Comparison of ENCODE assay signal across 7 cellular contexts in the genomic region with DNA sequence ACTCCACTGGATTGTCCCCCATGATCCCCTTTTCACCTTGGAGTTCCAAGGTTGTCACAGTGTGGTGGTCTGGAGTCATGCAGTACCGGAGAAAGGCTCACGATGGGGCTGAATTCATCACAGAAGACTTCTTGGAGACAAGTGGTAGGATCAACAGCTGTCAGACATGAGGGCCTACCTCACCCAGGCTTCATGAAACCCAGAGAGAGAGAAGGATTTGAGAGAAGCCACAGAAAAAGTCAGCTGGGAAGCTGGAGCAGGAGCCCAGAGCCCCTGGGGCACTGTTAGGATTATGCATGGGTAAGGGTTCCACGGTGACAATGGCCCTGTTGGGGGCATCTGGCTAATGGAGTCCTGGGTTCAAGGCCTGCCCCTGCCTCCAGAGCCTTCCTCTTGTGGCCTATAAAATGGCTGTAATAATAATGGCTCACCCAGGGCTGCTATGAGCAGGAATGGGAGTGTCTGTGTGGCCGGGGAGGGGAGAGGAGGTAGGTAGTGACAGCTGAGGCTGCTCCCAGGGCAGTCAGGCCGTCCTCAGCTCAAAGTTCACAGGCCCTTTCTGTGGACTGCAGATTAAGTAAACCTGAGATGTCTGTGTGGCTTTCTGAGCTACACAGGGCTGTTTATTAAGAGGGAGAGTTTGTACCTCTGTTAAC. TPM values are rescaled to one million over a fixed set of nuclear protein-coding genes. Genes with fewer than 3 reads are reported as not detected.
DNase-seq lines count a peak whose midpoint lies in the region; ATAC-seq, FAIRE-seq and TF ChIP-seq lines count a peak whose summit lies in the region.

No MANE protein-coding gene starts in this region.

- peak; percentile 54 for TF ChIP-seq CTCF in GM13977 (IDR thresholded peaks at IDR 0.05; ENCODE audit: extremely low read depth, insufficient read depth, missing control alignments)
- TF ChIP-seq CTCF in NB4 (IDR thresholded peaks at IDR 0.05; ENCODE audit: low read depth, low read length), result peak; percentile 45
- TF ChIP-seq CTCF in neural progenitor cell (IDR thresholded peaks at IDR 0.05), result peak; percentile 7

- H4K20me1 ChIP-seq in neural progenitor cell (ENCODE audit: low read depth), result no peaks in the 10 kb centered on the region

- peaks cover 21% of the 10 kb centered on the region for H3F3A ChIP-seq in neural progenitor cell (ENCODE audit: low read depth)

- H3K4me3 Mint-ChIP-seq in activated CD4-positive, alpha-beta memory T cell treated with anti-CD3 and anti-CD28 coated beads, Interleukin-2, amount 10 ng/mL, durations not matched to agents 7 days and 5 days, result peak overlapping the region; percentile 81
- H3K4me3 Mint-ChIP-seq in neural progenitor cell, result peak overlapping the region; percentile 77

- H3K79me2 ChIP-seq in neural progenitor cell (ENCODE audit: low read depth), result no peaks in the 10 kb centered on the region

- peak; percentile 36 for ATAC-seq in HG02588 (IDR thresholded peaks at IDR 0.05; ENCODE audit: unreplicated experiment)

- H3K9ac ChIP-seq in neural progenitor cell, result no peak overlapping the region

- H3K4me1 Mint-ChIP-seq in activated CD4-positive, alpha-beta memory T cell treated with anti-CD3 and anti-CD28 coated beads, Interleukin-2, amount 10 ng/mL, durations not matched to agents 7 days and 5 days, result peaks cover 56% of the 10 kb centered on the region
- peaks cover 6% of the 10 kb centered on the region for H3K4me1 Mint-ChIP-seq in neural progenitor cell

- peak; percentile 75 for DNase-seq in GM13977 (ENCODE audit: low spot score)
- peak; percentile 83 for DNase-seq in NB4 (ENCODE audit: low read depth)
- DNase-seq in activated CD4-positive, alpha-beta memory T cell treated with anti-CD3 and anti-CD28 coated beads, Interleukin-2, amount 10 ng/mL, durations not matched to agents 7 days and 5 days, result peak; percentile 69
- DNase-seq in erythroblast (lab: John Stamatoyannopoulos, UW), result peak; percentile 37 to 65
- peak; percentile 36 for DNase-seq in neural progenitor cell (ENCODE audit: low spot score)
- no peak for DNase-seq in RCC 7860 (ENCODE audit: low spot score)

- H3K4me1 ChIP-seq in neural progenitor cell, result no peaks in the 10 kb centered on the region

- H3K27me3 ChIP-seq in neural progenitor cell, result peaks cover 33% of the 10 kb centered on the region

- H3K36me3 Mint-ChIP-seq in activated CD4-positive, alpha-beta memory T cell treated with anti-CD3 and anti-CD28 coated beads, Interleukin-2, amount 10 ng/mL, durations not matched to agents 7 days and 5 days (ENCODE audit: low read depth), result peaks cover 29% of the 10 kb centered on the region
- H3K36me3 Mint-ChIP-seq in neural progenitor cell, result no peaks in the 10 kb centered on the region

- FAIRE-seq in RCC 7860 (lab: Jason Lieb, UNC), result no peak

- TF ChIP-seq POLR2A in NB4 (IDR thresholded peaks at IDR 0.05; ENCODE audit: extremely low read depth, insufficient read length) (no peak), erythroblast (IDR thresholded peaks at IDR 0.05; ENCODE audit: low read length) (no peak)

- H3K4me3 ChIP-seq in NB4 (ENCODE audit: low read depth, low read length) (peak overlapping the region; percentile 82), neural progenitor cell (peak overlapping the region; percentile 48)

- no peaks in the 10 kb centered on the region for H3K27me3 Mint-ChIP-seq in activated CD4-positive, alpha-beta memory T cell treated with anti-CD3 and anti-CD28 coated beads, Interleukin-2, amount 10 ng/mL, durations not matched to agents 7 days and 5 days
- H3K27me3 Mint-ChIP-seq in neural progenitor cell (ENCODE audit: insufficient read depth, low read depth), result peaks cover 26% of the 10 kb centered on the region

- H3K4me2 ChIP-seq in neural progenitor cell, result peak overlapping the region; percentile 75

- in situ Hi-C loops in GM13977 (cut with MboI; ENCODE audit: low pct_unique_long_range_greater_than_20kb, low sequenced_read_pairs, unreplicated experiment), result no loop called here

- POLR2A ChIA-PET in activated CD4-positive, alpha-beta memory T cell treated with anti-CD3 and anti-CD28 coated beads, Interleukin-2, amount 10 ng/mL, durations not matched to agents 7 days and 5 days (lab: Charles Lee), result interaction anchor here (0.7 to 7.4 kb wide), 21 partner anchors 11 to 214 kb away, joined by 3 to 221 read pairs (median 8); a partner anchor contains a TSS

- H2AFZ ChIP-seq in neural progenitor cell (replicated peaks), result peak overlapping the region; percentile 85

- H3K27ac Mint-ChIP-seq in activated CD4-positive, alpha-beta memory T cell treated with anti-CD3 and anti-CD28 coated beads, Interleukin-2, amount 10 ng/mL, durations not matched to agents 7 days and 5 days, result peak overlapping the region; percentile 90
- no peak overlapping the region for H3K27ac Mint-ChIP-seq in neural progenitor cell

- no peaks in the 10 kb centered on the region for H3K36me3 ChIP-seq in neural progenitor cell

- H3K9me3 ChIP-seq in neural progenitor cell (ENCODE audit: low read depth), result no peaks in the 10 kb centered on the region

- CTCF ChIA-PET in activated CD4-positive, alpha-beta memory T cell treated with anti-CD3 and anti-CD28 coated beads, Interleukin-2, amount 10 ng/mL, durations not matched to agents 7 days and 5 days (lab: Charles Lee), result interaction anchor here (0.6 to 6.7 kb wide), 19 partner anchors 9 to 674 kb away, joined by 3 to 61 read pairs (median 5); a partner anchor contains a TSS

- no peak overlapping the region for H3K27ac ChIP-seq in neural progenitor cell

- no peaks in the 10 kb centered on the region for H3K9me3 Mint-ChIP-seq in activated CD4-positive, alpha-beta memory T cell treated with anti-CD3 and anti-CD28 coated beads, Interleukin-2, amount 10 ng/mL, durations not matched to agents 7 days and 5 days
- no peaks in the 10 kb centered on the region for H3K9me3 Mint-ChIP-seq in neural progenitor cell

RNA-seq across cellular contexts. Expression of a gene that starts 0.9 kb away (rescaled TPM):
- total RNA-seq in activated CD4-positive, alpha-beta memory T cell treated with anti-CD3 and anti-CD28 coated beads, Interleukin-2, amount 10 ng/mL, durations not matched to agents 7 days and 5 days, result 100 to 1,000 TPM in 1 of 2 experiments, 10 to 100 TPM in 1; 99.4 to 101 TPM
- 0.17 and 2.7 TPM in 2 replicates for total RNA-seq in neural progenitor cell (ENCODE audit: low replicate concordance)

Comparison
In these comparisons a context has a peak if more than half of its experiments do, and no peak if none do; other contexts are left out.
1. RNA of a gene that starts 0.9 kb away (total RNA-seq): 99.4 to 101 TPM in activated CD4-positive, alpha-beta memory T cell treated with anti-CD3 and anti-CD28 coated beads, Interleukin-2, amount 10 ng/mL, durations not matched to agents 7 days and 5 days; 0.17 to 2.7 TPM in neural progenitor cell; every median in the first group is over 10 times any median in the second.
2. Peak in every context shown above with its lines, with median percentiles within 50 percentile points of each other: CTCF ChIP-seq.